Comparison of ENCODE assay signal across 8 cellular contexts in genomic region chr1:151993084-151993733, GRCh38. TPM values are rescaled to one million over a fixed set of nuclear protein-coding genes. Genes with fewer than 3 reads are reported as not detected.
DNase-seq lines count a peak whose midpoint lies in the region; ATAC-seq, FAIRE-seq and TF ChIP-seq lines count a peak whose summit lies in the region.

No MANE protein-coding gene starts in this region.

- H3K4me3 ChIP-seq in iPS-11a (ENCODE audit: low read depth, low read length) = peak overlapping the region; percentile 74

- peak; percentile 8 for ATAC-seq in activated naive CD8-positive, alpha-beta T cell treated with anti-CD3 and anti-CD28 coated beads, Interleukin-2, amount 50 U/mL, for 24 hours
- no peak for ATAC-seq in HG03108 (IDR thresholded peaks at IDR 0.05; ENCODE audit: unreplicated experiment)
- ATAC-seq in HG03469 (IDR thresholded peaks at IDR 0.05; ENCODE audit: unreplicated experiment) = no peak

- no peaks in the 10 kb centered on the region for H3K9me3 Mint-ChIP-seq in activated naive CD8-positive, alpha-beta T cell treated with anti-CD3 and anti-CD28 coated beads, Interleukin-2, amount 50 U/mL, for 24 hours

- peaks cover 60% of the 10 kb centered on the region for H3K4me1 Mint-ChIP-seq in activated naive CD8-positive, alpha-beta T cell treated with anti-CD3 and anti-CD28 coated beads, Interleukin-2, amount 50 U/mL, for 24 hours

- peaks cover 9% of the 10 kb centered on the region for H3K36me3 Mint-ChIP-seq in activated naive CD8-positive, alpha-beta T cell treated with anti-CD3 and anti-CD28 coated beads, Interleukin-2, amount 50 U/mL, for 24 hours (ENCODE audit: low read depth)

- DNase-seq in GM12892 (ENCODE audit: insufficient read length) (peak; percentile 34), NCI-H1105 (lab: John Stamatoyannopoulos, UW) (no peak)
- DNase-seq in activated naive CD8-positive, alpha-beta T cell treated with anti-CD3 and anti-CD28 coated beads, Interleukin-2, amount 50 U/mL, for 24 hours = peak; percentile 45
- DNase-seq in stimulated activated CD4-positive, alpha-beta T cell treated with anti-CD3 and anti-CD28 coated beads, Interleukin-12 subunit alpha, Interleukin-12 subunit beta, amount 100 ng/mL, for 4 hours = peak; percentile 29

- H3K27me3 Mint-ChIP-seq in activated naive CD8-positive, alpha-beta T cell treated with anti-CD3 and anti-CD28 coated beads, Interleukin-2, amount 50 U/mL, for 24 hours = no peaks in the 10 kb centered on the region

- TF ChIP-seq POLR2A in GM12892 (IDR thresholded peaks at IDR 0.05; ENCODE audit: low read depth, low read length) = no peak

- FAIRE-seq in GM12892 (lab: Jason Lieb, UNC) = no peak

- H3K4me3 Mint-ChIP-seq in activated naive CD8-positive, alpha-beta T cell treated with anti-CD3 and anti-CD28 coated beads, Interleukin-2, amount 50 U/mL, for 24 hours = peak overlapping the region; percentile 93

- H3K27ac Mint-ChIP-seq in activated naive CD8-positive, alpha-beta T cell treated with anti-CD3 and anti-CD28 coated beads, Interleukin-2, amount 50 U/mL, for 24 hours = peak overlapping the region; percentile 96

TF ChIP-seq in PFSK-1, 5 proteins besides CTCF, POLR2A, EP300 and RAD21:
- TF ChIP-seq SIN3A (IDR thresholded peaks at IDR 0.05; ENCODE audit: borderline replicate concordance, insufficient read depth, low read length) = peak; percentile 51; the same call in 1 of the 2 replicates
- no peak; a peak in 1 of 4 replicates for TF ChIP-seq REST (IDR thresholded peaks at IDR 0.05; ENCODE audit: insufficient read depth in 1 of 2, low read depth in 2 of 2, low read length in 2 of 2)

RNA-seq across cellular contexts. Expression of gene S100A10, which starts 0.5 kb away (rescaled TPM):
- 2.7 TPM for polyA plus RNA-seq in GM12892 (2012; ENCODE audit: missing spikeins)
- polyA plus RNA-seq in PFSK-1 (2012; ENCODE audit: insufficient read length, low read depth) = 256 TPM

RNA-seq across cellular contexts. Expression of gene S100A11, which starts 43.6 kb away (rescaled TPM):
- polyA plus RNA-seq in GM12892 (2012; ENCODE audit: missing spikeins) = 45.2 TPM
- polyA plus RNA-seq in PFSK-1 (2012; ENCODE audit: insufficient read length, low read depth) = 1,164 TPM
